8 cellular contexts compared by ENCODE assay signal in the genomic region with DNA sequence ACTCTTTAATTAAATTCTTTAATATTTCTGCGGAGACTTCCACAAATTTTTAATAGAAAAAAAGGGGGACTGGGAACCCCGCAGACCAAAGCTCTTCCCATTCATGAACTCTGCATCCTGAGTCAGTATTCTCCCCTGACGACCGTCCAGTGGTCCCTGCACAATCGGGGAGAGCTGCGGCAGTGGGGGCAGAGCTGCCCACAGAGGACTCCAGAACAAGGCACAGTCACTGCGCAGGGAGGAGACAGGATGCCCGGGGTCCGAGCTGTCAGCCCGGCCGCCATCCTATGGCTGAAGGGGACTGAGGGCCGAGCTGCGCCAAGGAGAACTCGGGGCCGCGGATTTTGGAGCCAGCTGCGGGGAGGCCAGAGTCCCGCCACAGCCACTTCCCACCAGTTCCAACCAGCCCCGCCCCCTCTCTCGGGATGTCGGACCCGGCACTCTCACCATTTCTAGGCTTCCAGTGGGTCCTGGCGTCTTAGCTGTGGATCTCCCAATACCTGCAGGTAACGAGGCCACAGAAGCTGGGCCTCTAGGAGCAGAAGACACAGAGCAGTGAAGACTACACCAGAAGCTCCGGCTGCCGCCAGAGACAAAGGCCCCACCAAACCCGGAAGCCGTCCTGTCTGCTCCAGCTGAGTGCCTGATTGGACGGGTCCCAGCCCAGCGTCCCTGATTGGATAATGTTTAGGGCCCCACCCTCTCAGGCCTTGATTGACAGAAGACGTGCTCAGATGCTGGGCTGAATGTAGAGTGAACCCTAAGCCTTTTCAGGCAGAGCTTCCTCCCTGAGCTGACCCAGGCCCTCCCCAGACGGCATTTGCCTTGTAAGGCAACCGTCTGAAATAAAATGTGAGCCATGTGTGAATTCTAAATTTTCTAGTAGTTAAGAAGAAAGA. TPM values are rescaled to one million over a fixed set of nuclear protein-coding genes. Genes with fewer than 3 reads are reported as not detected.
DNase-seq lines count a peak whose midpoint lies in the region; ATAC-seq and TF ChIP-seq lines count a peak whose summit lies in the region.

A gene with protein sequence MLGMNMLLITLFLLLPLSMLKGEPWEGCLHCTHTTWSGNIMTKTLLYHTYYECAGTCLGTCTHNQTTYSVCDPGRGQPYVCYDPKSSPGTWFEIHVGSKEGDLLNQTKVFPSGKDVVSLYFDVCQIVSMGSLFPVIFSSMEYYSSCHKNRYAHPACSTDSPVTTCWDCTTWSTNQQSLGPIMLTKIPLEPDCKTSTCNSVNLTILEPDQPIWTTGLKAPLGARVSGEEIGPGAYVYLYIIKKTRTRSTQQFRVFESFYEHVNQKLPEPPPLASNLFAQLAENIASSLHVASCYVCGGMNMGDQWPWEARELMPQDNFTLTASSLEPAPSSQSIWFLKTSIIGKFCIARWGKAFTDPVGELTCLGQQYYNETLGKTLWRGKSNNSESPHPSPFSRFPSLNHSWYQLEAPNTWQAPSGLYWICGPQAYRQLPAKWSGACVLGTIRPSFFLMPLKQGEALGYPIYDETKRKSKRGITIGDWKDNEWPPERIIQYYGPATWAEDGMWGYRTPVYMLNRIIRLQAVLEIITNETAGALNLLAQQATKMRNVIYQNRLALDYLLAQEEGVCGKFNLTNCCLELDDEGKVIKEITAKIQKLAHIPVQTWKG (minus strand): TSS at position 594 of the 899 bp plus-strand sequence. CDS start 13,661 bp downstream, outside the sequence.

- TF ChIP-seq CTCF in C4-2B (conservative IDR thresholded peaks at IDR 0.05) (no peak), lower leg skin (IDR thresholded peaks at IDR 0.05) (no peak)

- ATAC-seq in GM19372 (IDR thresholded peaks at IDR 0.05; ENCODE audit: low read depth, unreplicated experiment), result peak; percentile 99
- peak; percentile 100 for ATAC-seq in HG03558 (IDR thresholded peaks at IDR 0.05; ENCODE audit: extremely low read depth, unreplicated experiment)

- no peaks in the 10 kb centered on the region for H3K27me3 Mint-ChIP-seq in activated CD4-positive, alpha-beta memory T cell treated with anti-CD3 and anti-CD28 coated beads for 36 hours

- peak within 1 kb of the TSS; percentile 72 for H3K27ac ChIP-seq in C4-2B

- CTCF ChIA-PET in activated CD4-positive, alpha-beta memory T cell treated with anti-CD3 and anti-CD28 coated beads for 36 hours (lab: Charles Lee), result interaction anchor here (0.7 to 1.5 kb wide), 2 partner anchors 303 to 376 kb away, joined by 3 read pairs; no protein-coding TSS in a partner anchor

- WGBS in lower leg skin, 2 donors, result 1 to 2% methylated on average over 24 to 33 of the region's 33 CpGs

- H3K9me3 Mint-ChIP-seq in activated CD4-positive, alpha-beta memory T cell treated with anti-CD3 and anti-CD28 coated beads for 36 hours, result peaks cover 17% of the 10 kb centered on the region

- H3K36me3 Mint-ChIP-seq in activated CD4-positive, alpha-beta memory T cell treated with anti-CD3 and anti-CD28 coated beads for 36 hours, result peaks cover 35% of the 10 kb centered on the region

- TF ChIP-seq POLR2A in lower leg skin (IDR thresholded peaks at IDR 0.05), result peak in 1 of 2 donors; percentile 93

- H3K27ac Mint-ChIP-seq in activated CD4-positive, alpha-beta memory T cell treated with anti-CD3 and anti-CD28 coated beads for 36 hours, result peak within 1 kb of the TSS; percentile 70

- peak within 1 kb of the TSS; percentile 95 for H3K4me3 Mint-ChIP-seq in activated CD4-positive, alpha-beta memory T cell treated with anti-CD3 and anti-CD28 coated beads for 36 hours

- POLR2A ChIA-PET in activated CD4-positive, alpha-beta memory T cell treated with anti-CD3 and anti-CD28 coated beads for 36 hours (lab: Charles Lee), result interaction anchor here (0.6 to 1.8 kb wide), 9 partner anchors 31 to 699 kb away, joined by 3 to 15 read pairs (median 4); a partner anchor contains a TSS

- peak within 1 kb of the TSS; percentile 85 for H3K4me3 ChIP-seq in lower leg skin (ENCODE audit: low read depth, poor library complexity, severe bottlenecking)

- peak; percentile 99 for DNase-seq in NCI-H82 (lab: John Stamatoyannopoulos, UW)
- DNase-seq in activated CD4-positive, alpha-beta memory T cell treated with anti-CD3 and anti-CD28 coated beads for 36 hours, result peak; percentile 96
- peak; percentile 95 for DNase-seq in ecto neural progenitor cell (ENCODE audit: low spot score)
- peak; percentile 97 to 99 for DNase-seq in lower leg skin (ENCODE audit: low spot score in 2 of 2)
- DNase-seq in stimulated activated CD4-positive, alpha-beta T cell treated with anti-CD3 and anti-CD28 coated beads, Interleukin-4, amount 100 ng/mL, for 48 hours (ENCODE audit: low read depth in 2 of 2), result peak; percentile 79 to 88

- peaks cover 36% of the 10 kb centered on the region for H3K4me1 Mint-ChIP-seq in activated CD4-positive, alpha-beta memory T cell treated with anti-CD3 and anti-CD28 coated beads for 36 hours (ENCODE audit: low read depth)

- intact Hi-C loops in activated CD4-positive, alpha-beta memory T cell treated with anti-CD3 and anti-CD28 coated beads for 36 hours (cut with micrococcal nuclease), result loop anchor here (1.0 to 10.0 kb wide), 6 partner anchors 32 to 692 kb away; a partner anchor contains a TSS
- intact Hi-C loops in lower leg skin (cut with DNase I; ENCODE audit: low total_unique reads), result no loop called here

RNA-seq across cellular contexts. Expression of the gene that starts here (rescaled TPM):
- 1 to 10 TPM; 8.2 to 8.7 TPM for total RNA-seq in activated CD4-positive, alpha-beta memory T cell treated with anti-CD3 and anti-CD28 coated beads for 36 hours
- 10 to 100 TPM; 11.0 to 34.1 (median 25.1) TPM for total RNA-seq in lower leg skin

Comparison
In these comparisons a context has a peak if more than half of its experiments do, and no peak if none do; other contexts are left out.
1. Peak in every context shown above with its lines: DNase-seq, ATAC-seq, H3K4me3 ChIP-seq and H3K27ac ChIP-seq.